Comparison of ENCODE assay signal across 17 cellular contexts in the genomic region with DNA sequence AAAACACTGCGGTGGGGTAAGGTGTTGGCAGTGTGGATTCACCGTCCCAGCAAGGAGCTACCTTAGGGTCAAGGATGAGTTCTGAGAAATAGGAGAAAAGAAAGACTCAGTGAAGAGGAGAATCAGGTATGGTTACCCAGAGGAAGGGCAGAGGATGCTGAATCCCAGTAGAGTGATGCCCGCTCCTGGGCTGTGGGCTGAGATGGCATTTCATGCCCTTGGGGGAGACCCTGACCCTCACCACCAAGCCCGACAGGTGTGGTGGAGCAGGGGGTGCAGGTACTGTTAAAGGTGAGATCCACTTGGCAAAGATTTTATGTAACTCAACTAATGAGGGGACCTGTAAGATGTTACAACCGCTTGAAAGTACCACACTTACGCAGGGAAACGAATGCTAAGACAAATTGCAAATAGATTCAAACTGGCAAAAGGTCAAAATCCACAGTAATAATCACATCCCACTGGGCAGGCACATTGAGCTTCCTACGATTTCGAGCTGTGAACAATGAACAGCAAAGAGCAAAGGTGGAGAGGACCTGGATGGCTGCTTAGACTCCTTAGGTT. TPM values are rescaled to one million over a fixed set of nuclear protein-coding genes. Genes with fewer than 3 reads are reported as not detected.
DNase-seq lines count a peak whose midpoint lies in the region; ATAC-seq and TF ChIP-seq lines count a peak whose summit lies in the region.
"Had no signal": no experiment of that assay in that cellular context is flagged by ENCODE, and none has a peak within 500 bp of the region (broad histone marks: within the 10 kb centered on the region; RNA-seq: fewer than 3 reads in every experiment).

No MANE protein-coding gene starts in this region.

- ATAC-seq in HG03159 (IDR thresholded peaks at IDR 0.05; ENCODE audit: unreplicated experiment) = no peak
- ATAC-seq: SK-N-SH treated with all-trans-retinoic acid at 6 μM for 48 hours had no signal

- no peaks in the 10 kb centered on the region for H3K4me1 ChIP-seq in neural progenitor cell
- H3K4me1 ChIP-seq in vagina = peaks cover 11% of the 10 kb centered on the region

- no peaks in the 10 kb centered on the region for H3K36me3 ChIP-seq in neural progenitor cell
- peaks cover 0 to 20% of the 10 kb centered on the region in 2 donors for H3K36me3 ChIP-seq in vagina

- H3K4me3 ChIP-seq in neural progenitor cell (no peak overlapping the region), vagina (no peak overlapping the region)
- H3K4me3 ChIP-seq: transverse colon had no signal

- peaks cover 5% of the 10 kb centered on the region for H3K79me2 ChIP-seq in neural progenitor cell (ENCODE audit: low read depth)

- H4K20me1 ChIP-seq in neural progenitor cell (ENCODE audit: low read depth) = no peaks in the 10 kb centered on the region

- H3K27ac ChIP-seq in neural progenitor cell = no peak overlapping the region
- no peak overlapping the region for H3K27ac ChIP-seq in vagina
- H3K27ac ChIP-seq: neutrophil, transverse colon had no signal

- no peaks in the 10 kb centered on the region for H3K27me3 Mint-ChIP-seq in activated T-cell treated with anti-CD3 and anti-CD28 coated beads, Interleukin-2, amount 50 U/mL, for 24 hours
- peaks cover 5% of the 10 kb centered on the region; the same call in 1 of the 2 replicates for H3K27me3 Mint-ChIP-seq in HFFc6 (ENCODE audit: insufficient read depth)
- no peaks in the 10 kb centered on the region for H3K27me3 Mint-ChIP-seq in chondrocyte (ENCODE audit: low read depth)
- no peaks in the 10 kb centered on the region for H3K27me3 Mint-ChIP-seq in neural progenitor cell (ENCODE audit: insufficient read depth, low read depth)

- TF ChIP-seq CTCF in HFFc6 (IDR thresholded peaks at IDR 0.05) = no peak
- no peak for TF ChIP-seq CTCF in chondrocyte (IDR thresholded peaks at IDR 0.05)
- TF ChIP-seq CTCF in neural progenitor cell (IDR thresholded peaks at IDR 0.05) = no peak
- TF ChIP-seq CTCF in vagina (IDR thresholded peaks at IDR 0.05) = no peak

- no peak for TF ChIP-seq POLR2A in vagina (IDR thresholded peaks at IDR 0.05)

- no peak overlapping the region for H2AFZ ChIP-seq in neural progenitor cell (replicated peaks)

- intact Hi-C loops in vagina (cut with DNase I) = no loop called here

- peaks cover 26% of the 10 kb centered on the region for H3K4me1 Mint-ChIP-seq in activated T-cell treated with anti-CD3 and anti-CD28 coated beads, Interleukin-2, amount 50 U/mL, for 24 hours (ENCODE audit: low read depth)
- H3K4me1 Mint-ChIP-seq in HFFc6 (ENCODE audit: low read depth) (peaks cover 19% of the 10 kb centered on the region), chondrocyte (ENCODE audit: low read depth) (peaks cover 21% of the 10 kb centered on the region), neural progenitor cell (peaks cover 7% of the 10 kb centered on the region)

- H3F3A ChIP-seq in neural progenitor cell (ENCODE audit: low read depth) = peaks cover 22% of the 10 kb centered on the region

- peaks cover 16% of the 10 kb centered on the region for H3K27me3 ChIP-seq in neural progenitor cell
- H3K27me3 ChIP-seq in vagina = no peaks in the 10 kb centered on the region
- H3K27me3 ChIP-seq: neutrophil, transverse colon had no signal

- H3K27ac Mint-ChIP-seq in activated T-cell treated with anti-CD3 and anti-CD28 coated beads, Interleukin-2, amount 50 U/mL, for 24 hours = peak overlapping the region; percentile 35
- H3K27ac Mint-ChIP-seq in HFFc6 (peak overlapping the region; percentile 0), chondrocyte (ENCODE audit: unreplicated experiment) (peak overlapping the region; percentile 2), neural progenitor cell (no peak overlapping the region)

- H3K9ac ChIP-seq in neural progenitor cell = no peak overlapping the region

- H3K9me3 Mint-ChIP-seq in activated T-cell treated with anti-CD3 and anti-CD28 coated beads, Interleukin-2, amount 50 U/mL, for 24 hours = no peaks in the 10 kb centered on the region
- 0 out of 2 replicates have a peak, but pooled peaks cover 3% of the 10 kb centered on the region for H3K9me3 Mint-ChIP-seq in HFFc6
- no peaks in the 10 kb centered on the region for H3K9me3 Mint-ChIP-seq in chondrocyte (ENCODE audit: low read depth)
- peaks cover 2% of the 10 kb centered on the region for H3K9me3 Mint-ChIP-seq in neural progenitor cell

- H3K9me3 ChIP-seq in neural progenitor cell (ENCODE audit: low read depth) = no peaks in the 10 kb centered on the region
- H3K9me3 ChIP-seq in vagina = no peaks in the 10 kb centered on the region
- H3K9me3 ChIP-seq: neutrophil, transverse colon had no signal

- no peak overlapping the region for H3K4me2 ChIP-seq in neural progenitor cell

- peaks cover 37% of the 10 kb centered on the region for H3K36me3 Mint-ChIP-seq in activated T-cell treated with anti-CD3 and anti-CD28 coated beads, Interleukin-2, amount 50 U/mL, for 24 hours (ENCODE audit: low read depth)
- H3K36me3 Mint-ChIP-seq in HFFc6 (ENCODE audit: low read depth) = peaks cover 9% of the 10 kb centered on the region; the same call in 1 of the 2 replicates
- H3K36me3 Mint-ChIP-seq in chondrocyte (ENCODE audit: low read depth) = peaks cover 11% of the 10 kb centered on the region
- peaks cover 15% of the 10 kb centered on the region for H3K36me3 Mint-ChIP-seq in neural progenitor cell

- no peak overlapping the region for H3K4me3 Mint-ChIP-seq in activated T-cell treated with anti-CD3 and anti-CD28 coated beads, Interleukin-2, amount 50 U/mL, for 24 hours
- H3K4me3 Mint-ChIP-seq in HFFc6 (no peak overlapping the region), chondrocyte (ENCODE audit: unreplicated experiment) (no peak overlapping the region), neural progenitor cell (peak overlapping the region; percentile 77)

- DNase-seq in activated T-cell treated with anti-CD3 and anti-CD28 coated beads, Interleukin-2, amount 50 U/mL, for 24 hours = no peak
- DNase-seq in activated T-cell treated with anti-CD3 and anti-CD28 coated beads for 4 hours = no peak
- no peak for DNase-seq in HFFc6
- no peak for DNase-seq in chondrocyte (ENCODE audit: low spot score)
- no peak for DNase-seq in neural progenitor cell (ENCODE audit: low spot score)
- no peak for DNase-seq in foreskin melanocyte
- no peak for DNase-seq in vagina (ENCODE audit: extremely low spot score in 2 of 2)
- DNase-seq: ACHN, hippocampal formation, IMR-90, NCI-H1930, retina, transverse colon had no signal

RNA-seq across cellular contexts. Expression of gene RNU6ATAC, which starts 2.1 kb away (rescaled TPM):
- total RNA-seq in HFFc6 (2021; fragmentation: NEBNext Ultra II Directional; extraction: Animal tissue kit (Norgen Biotek cat#: 25700)) = 100 to 1,000 TPM in 4 of 6 experiments, 10 to 100 TPM in 2; 23.5 to 228 (median 130) TPM
- total RNA-seq in chondrocyte (27.7 to 40.8 TPM (median 32.9 TPM) in 3 replicates), neural progenitor cell (ENCODE audit: low replicate concordance) (not detected in 2 replicates), vagina (not detected)
- total RNA-seq: IMR-90, kidney epithelial cell, transverse colon had no signal

RNA-seq across cellular contexts. Expression of gene WDR5, which starts 26.4 kb away (rescaled TPM):
- 10 to 100 TPM; 24.6 to 31.1 (median 26.8) TPM for total RNA-seq in HFFc6 (2021; fragmentation: NEBNext Ultra II Directional; extraction: Animal tissue kit (Norgen Biotek cat#: 25700))
- total RNA-seq in chondrocyte = 22.2 to 24.2 TPM (median 23.9 TPM) in 3 replicates
- total RNA-seq in neural progenitor cell (ENCODE audit: low replicate concordance) = 26.7 and 48.7 TPM in 2 replicates
- 16.7 TPM for total RNA-seq in vagina

Comparison
In these comparisons a context has a peak if more than half of its experiments do, and no peak if none do; other contexts are left out.
1. RNA of gene RNU6ATAC, which starts 2.1 kb away (total RNA-seq): 23.5 to 228 TPM in HFFc6 and 27.7 to 40.8 TPM in chondrocyte; not detected in neural progenitor cell and not detected in vagina (single experiment); every median in the first group is over 10 times any median in the second.